In genomic region chr10:93181249-93181928, GRCh38 we compare ENCODE assay signal across 1 cellular context.
TF ChIP-seq lines count a peak whose summit lies in the region.

No MANE protein-coding gene starts in this region.

TF ChIP-seq in HepG2, 621 proteins besides CTCF, POLR2A, EP300 and RAD21:
- no peak for TF ChIP-seq AHDC1 (CRISPR knock-in tag; IDR thresholded peaks at IDR 0.05; ENCODE audit: borderline replicate concordance)
- TF ChIP-seq PBX2 (CRISPR knock-in tag; IDR thresholded peaks at IDR 0.05): no peak
- no peak for TF ChIP-seq MLXIP (CRISPR knock-in tag; IDR thresholded peaks at IDR 0.05; ENCODE audit: borderline replicate concordance)
- no peak for TF ChIP-seq ZNF646 (CRISPR knock-in tag; IDR thresholded peaks at IDR 0.05)
- no peak for TF ChIP-seq KLF11 (CRISPR knock-in tag; IDR thresholded peaks at IDR 0.05)
- no peak for TF ChIP-seq HMG20A (CRISPR knock-in tag; IDR thresholded peaks at IDR 0.05; ENCODE audit: borderline replicate concordance)
- TF ChIP-seq ZNF83 (CRISPR knock-in tag; IDR thresholded peaks at IDR 0.05; ENCODE audit: borderline replicate concordance): no peak
- TF ChIP-seq ZKSCAN8 (CRISPR knock-in tag; IDR thresholded peaks at IDR 0.05; ENCODE audit: borderline replicate concordance): no peak
- no peak for TF ChIP-seq SYNCRIP (IDR thresholded peaks at IDR 0.05; ENCODE audit: insufficient read depth, low read depth, low read length)
- TF ChIP-seq FIP1L1 (IDR thresholded peaks at IDR 0.05; ENCODE audit: borderline replicate concordance, insufficient read depth, low read depth, low read length): no peak
- TF ChIP-seq ZNF616 (CRISPR knock-in tag; IDR thresholded peaks at IDR 0.05; ENCODE audit: low read depth): no peak
- no peak for TF ChIP-seq HDAC6 (IDR thresholded peaks at IDR 0.05; ENCODE audit: low read depth, low read length)
- TF ChIP-seq ZNF747 (CRISPR knock-in tag; IDR thresholded peaks at IDR 0.05; ENCODE audit: borderline replicate concordance): no peak
- no peak for TF ChIP-seq ZBTB39 (CRISPR knock-in tag; IDR thresholded peaks at IDR 0.05)
- no peak for TF ChIP-seq GATA4 (IDR thresholded peaks at IDR 0.05; ENCODE audit: borderline replicate concordance, low read depth)
- TF ChIP-seq RFX5 (IDR thresholded peaks at IDR 0.05; ENCODE audit: low read depth, low read length): no peak
- TF ChIP-seq ZNF414 (CRISPR knock-in tag; IDR thresholded peaks at IDR 0.05): no peak
- TF ChIP-seq KDM6A (CRISPR knock-in tag; IDR thresholded peaks at IDR 0.05; ENCODE audit: low read depth): no peak
- TF ChIP-seq ELF1 (CRISPR knock-in tag; IDR thresholded peaks at IDR 0.05): no peak
